Comparison of ENCODE assay signal across 19 cellular contexts in the genomic region with DNA sequence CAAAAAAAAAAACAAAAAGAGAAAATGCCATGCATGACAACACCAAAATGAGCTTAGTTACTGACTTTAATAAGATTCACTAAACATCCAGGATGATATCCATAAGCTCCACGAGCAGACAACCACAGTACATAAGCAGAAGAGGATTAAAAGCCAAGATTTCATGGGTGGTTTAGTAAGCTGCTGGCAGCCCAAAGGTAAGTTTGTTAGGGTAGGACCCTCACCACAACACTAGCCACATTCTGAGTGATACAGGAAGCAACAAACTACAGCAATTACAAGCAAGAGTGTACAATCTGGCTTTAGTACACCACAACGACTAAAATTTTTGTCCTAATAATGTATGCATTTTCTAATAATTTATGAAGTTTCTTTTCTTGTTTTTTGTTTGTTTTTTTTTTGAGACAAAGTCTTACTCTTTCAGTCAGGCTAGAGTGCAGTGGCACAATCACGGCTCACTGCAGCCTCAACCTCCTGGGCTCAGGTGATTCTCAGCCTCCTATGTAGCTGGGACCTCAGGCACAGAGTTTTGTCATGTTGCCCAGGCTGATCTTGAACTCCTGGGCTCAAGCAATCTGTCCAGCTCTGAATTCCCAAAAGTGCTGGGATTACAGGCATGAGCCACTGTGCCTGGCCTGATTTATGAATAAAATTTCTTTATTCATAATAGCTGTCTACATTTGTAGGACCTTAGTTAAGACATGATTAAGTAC.
DNase-seq lines count a peak whose midpoint lies in the region; ATAC-seq and TF ChIP-seq lines count a peak whose summit lies in the region.
"Had no signal": no experiment of that assay in that cellular context is flagged by ENCODE, and none has a peak within 500 bp of the region (broad histone marks: within the 10 kb centered on the region; RNA-seq: fewer than 3 reads in every experiment).

No MANE protein-coding gene starts in this region.

- no peak overlapping the region for H3K9ac ChIP-seq in Loucy (ENCODE audit: low read depth, low read length, poor library complexity, severe bottlenecking)

- H3K27me3 Mint-ChIP-seq in activated CD4-positive, alpha-beta T cell treated with anti-CD3 and anti-CD28 coated beads, Interleukin-2, amount 10 ng/mL, durations not matched to agents 7 days and 5 days, result no peaks in the 10 kb centered on the region
- H3K27me3 Mint-ChIP-seq in activated T-helper 17 cell treated with anti-CD3 and anti-CD28 coated beads, Interleukin-2, amount 50 U/mL, for 72 hours, result no peaks in the 10 kb centered on the region

- 82% methylated on average over 3 of the region's 3 CpGs for WGBS in hepatocyte (ENCODE audit: low lambda C conversion rate, missing lambda C conversion rate)

- H3F3A ChIP-seq in Loucy (ENCODE audit: low read depth), result no peaks in the 10 kb centered on the region

- H3K4me1 Mint-ChIP-seq in activated CD4-positive, alpha-beta T cell treated with anti-CD3 and anti-CD28 coated beads, Interleukin-2, amount 10 ng/mL, durations not matched to agents 7 days and 5 days, result peaks cover 34% of the 10 kb centered on the region
- H3K4me1 Mint-ChIP-seq in activated T-helper 17 cell treated with anti-CD3 and anti-CD28 coated beads, Interleukin-2, amount 50 U/mL, for 72 hours, result peaks cover 22% of the 10 kb centered on the region
- peaks cover 25% of the 10 kb centered on the region for H3K4me1 Mint-ChIP-seq in stimulated activated effector memory CD8-positive, alpha-beta T cell treated with anti-CD3 and anti-CD28 coated beads, Interleukin-12 subunit alpha, Interleukin-12 subunit beta, amount 100 ng/mL, for 72 hours

- TF ChIP-seq CTCF in Loucy (conservative IDR thresholded peaks at IDR 0.05; ENCODE audit: low read length) (no peak), hepatocyte (IDR thresholded peaks at IDR 0.05; ENCODE audit: poor library complexity) (no peak)

- H3K9me3 Mint-ChIP-seq in activated CD4-positive, alpha-beta T cell treated with anti-CD3 and anti-CD28 coated beads, Interleukin-2, amount 10 ng/mL, durations not matched to agents 7 days and 5 days, result no peaks in the 10 kb centered on the region
- no peaks in the 10 kb centered on the region for H3K9me3 Mint-ChIP-seq in activated T-helper 17 cell treated with anti-CD3 and anti-CD28 coated beads, Interleukin-2, amount 50 U/mL, for 72 hours
- H3K9me3 Mint-ChIP-seq in stimulated activated effector memory CD8-positive, alpha-beta T cell treated with anti-CD3 and anti-CD28 coated beads, Interleukin-12 subunit alpha, Interleukin-12 subunit beta, amount 100 ng/mL, for 72 hours, result no peaks in the 10 kb centered on the region
- H3K9me3 Mint-ChIP-seq: GM23338 had no signal

- H3K9me2 ChIP-seq in Loucy (replicated peaks; ENCODE audit: low read depth, low read length) (no peaks in the 10 kb centered on the region), hepatocyte (replicated peaks; ENCODE audit: insufficient read depth) (no peaks in the 10 kb centered on the region)

- H3K79me2 ChIP-seq in Loucy (ENCODE audit: insufficient read depth, low read length) (peaks cover 78% of the 10 kb centered on the region), hepatocyte (peaks cover 91% of the 10 kb centered on the region)

- H3K36me3 Mint-ChIP-seq in activated CD4-positive, alpha-beta T cell treated with anti-CD3 and anti-CD28 coated beads, Interleukin-2, amount 10 ng/mL, durations not matched to agents 7 days and 5 days (ENCODE audit: low read depth), result peaks cover 3% of the 10 kb centered on the region
- no peaks in the 10 kb centered on the region for H3K36me3 Mint-ChIP-seq in activated T-helper 17 cell treated with anti-CD3 and anti-CD28 coated beads, Interleukin-2, amount 50 U/mL, for 72 hours (ENCODE audit: low read depth)
- no peaks in the 10 kb centered on the region for H3K36me3 Mint-ChIP-seq in stimulated activated effector memory CD8-positive, alpha-beta T cell treated with anti-CD3 and anti-CD28 coated beads, Interleukin-12 subunit alpha, Interleukin-12 subunit beta, amount 100 ng/mL, for 72 hours

- no peak overlapping the region for H3K27ac ChIP-seq in hepatocyte
- H3K27ac ChIP-seq: Peyer's patch had no signal

- H3K9me3 ChIP-seq in Loucy (ENCODE audit: insufficient read depth, low read depth, low read length) (no peaks in the 10 kb centered on the region), hepatocyte (ENCODE audit: low read depth) (no peaks in the 10 kb centered on the region)
- H3K9me3 ChIP-seq: Peyer's patch had no signal

- peak; percentile 51 for ATAC-seq in activated T-helper 17 cell treated with anti-CD3 and anti-CD28 coated beads, Interleukin-2, amount 50 U/mL, for 72 hours (replicated peaks)
- ATAC-seq in stimulated activated effector memory CD8-positive, alpha-beta T cell treated with anti-CD3 and anti-CD28 coated beads, Interleukin-12 subunit alpha, Interleukin-12 subunit beta, amount 100 ng/mL, for 72 hours, result peak; percentile 81
- no peak for ATAC-seq in HG03354 (IDR thresholded peaks at IDR 0.05; ENCODE audit: poor library complexity, severe bottlenecking, unreplicated experiment)
- ATAC-seq: GM23338 had no signal

- H2AFZ ChIP-seq in Loucy (ENCODE audit: low read length) (no peak overlapping the region), hepatocyte (no peak overlapping the region)
- H2AFZ ChIP-seq: GM23338 had no signal

- H3K27ac Mint-ChIP-seq in activated CD4-positive, alpha-beta T cell treated with anti-CD3 and anti-CD28 coated beads, Interleukin-2, amount 10 ng/mL, durations not matched to agents 7 days and 5 days, result peak overlapping the region; percentile 20
- H3K27ac Mint-ChIP-seq in activated T-helper 17 cell treated with anti-CD3 and anti-CD28 coated beads, Interleukin-2, amount 50 U/mL, for 72 hours, result no peak overlapping the region
- no peak overlapping the region for H3K27ac Mint-ChIP-seq in stimulated activated effector memory CD8-positive, alpha-beta T cell treated with anti-CD3 and anti-CD28 coated beads, Interleukin-12 subunit alpha, Interleukin-12 subunit beta, amount 100 ng/mL, for 72 hours
- H3K27ac Mint-ChIP-seq: GM23338 had no signal

- no peak overlapping the region for H3K4me3 Mint-ChIP-seq in activated CD4-positive, alpha-beta T cell treated with anti-CD3 and anti-CD28 coated beads, Interleukin-2, amount 10 ng/mL, durations not matched to agents 7 days and 5 days
- no peak overlapping the region for H3K4me3 Mint-ChIP-seq in activated T-helper 17 cell treated with anti-CD3 and anti-CD28 coated beads, Interleukin-2, amount 50 U/mL, for 72 hours
- H3K4me3 Mint-ChIP-seq in stimulated activated effector memory CD8-positive, alpha-beta T cell treated with anti-CD3 and anti-CD28 coated beads, Interleukin-12 subunit alpha, Interleukin-12 subunit beta, amount 100 ng/mL, for 72 hours, result no peak overlapping the region
- H3K4me3 Mint-ChIP-seq: GM23338 had no signal

- H3K4me3 ChIP-seq in Loucy (ENCODE audit: low read length, poor library complexity, severe bottlenecking) (no peak overlapping the region), hepatocyte (no peak overlapping the region)
- H3K4me3 ChIP-seq: GM23338, Peyer's patch had no signal

- H4K20me1 ChIP-seq in Loucy (ENCODE audit: insufficient read depth, low read length, poor library complexity, severe bottlenecking), result peaks cover 44% of the 10 kb centered on the region
- peaks cover 42% of the 10 kb centered on the region for H4K20me1 ChIP-seq in hepatocyte (ENCODE audit: insufficient read depth, poor library complexity, severe bottlenecking)

- peak overlapping the region; percentile 21 for H3K4me2 ChIP-seq in Loucy (ENCODE audit: low read depth, low read length, poor library complexity, severe bottlenecking)
- no peak overlapping the region for H3K4me2 ChIP-seq in hepatocyte
- H3K4me2 ChIP-seq: GM23338 had no signal

- peak; percentile 32 for DNase-seq in activated CD4-positive, alpha-beta T cell treated with anti-CD3 and anti-CD28 coated beads, Interleukin-2, amount 10 ng/mL, durations not matched to agents 7 days and 5 days
- DNase-seq in activated CD4-positive, alpha-beta T cell treated with anti-CD3 and anti-CD28 coated beads, Interleukin-2, amount 50 U/mL, for 1 hour, result no peak
- DNase-seq in stimulated activated effector memory CD8-positive, alpha-beta T cell treated with anti-CD3 and anti-CD28 coated beads, Interleukin-12 subunit alpha, Interleukin-12 subunit beta, amount 100 ng/mL, for 72 hours (ENCODE audit: low spot score in 2 of 2), result no peak
- DNase-seq in NCI-H146 (lab: John Stamatoyannopoulos, UW) (no peak), hepatocyte (ENCODE audit: low spot score) (no peak)
- DNase-seq: COR-L47, DMS79, GF-D8, KBM-7, NCI-H1092, NCI-H1694, NCI-H345, NCI-H774, Peyer's patch, SHP77 had no signal

- H3K4me1 ChIP-seq in Loucy (ENCODE audit: insufficient read depth, low read length, poor library complexity, severe bottlenecking) (peaks cover 9% of the 10 kb centered on the region), hepatocyte (ENCODE audit: insufficient read depth) (peaks cover 16% of the 10 kb centered on the region)

- H3K27me3 ChIP-seq in Loucy (ENCODE audit: insufficient read depth, low read length, poor library complexity, severe bottlenecking) (no peaks in the 10 kb centered on the region), hepatocyte (no peaks in the 10 kb centered on the region)
- H3K27me3 ChIP-seq: Peyer's patch had no signal

- CTCF ChIA-PET in activated CD4-positive, alpha-beta T cell treated with anti-CD3 and anti-CD28 coated beads, Interleukin-2, amount 10 ng/mL, durations not matched to agents 7 days and 5 days (lab: Charles Lee), result interaction anchor here (0.6 to 1.1 kb wide), 3 partner anchors 32 to 98 kb away, joined by 3 to 4 read pairs (median 4); no protein-coding TSS in a partner anchor

- POLR2A ChIA-PET in activated CD4-positive, alpha-beta T cell treated with anti-CD3 and anti-CD28 coated beads, Interleukin-2, amount 10 ng/mL, durations not matched to agents 7 days and 5 days (lab: Charles Lee), result no interaction called here

- H3K36me3 ChIP-seq in Loucy (ENCODE audit: insufficient read depth, low read length), result no peaks in the 10 kb centered on the region
- H3K36me3 ChIP-seq in hepatocyte (replicated peaks; ENCODE audit: insufficient read depth, low read depth), result no peaks in the 10 kb centered on the region
- H3K36me3 ChIP-seq: Peyer's patch had no signal
